9 cellular contexts compared by ENCODE assay signal in the genomic region with DNA sequence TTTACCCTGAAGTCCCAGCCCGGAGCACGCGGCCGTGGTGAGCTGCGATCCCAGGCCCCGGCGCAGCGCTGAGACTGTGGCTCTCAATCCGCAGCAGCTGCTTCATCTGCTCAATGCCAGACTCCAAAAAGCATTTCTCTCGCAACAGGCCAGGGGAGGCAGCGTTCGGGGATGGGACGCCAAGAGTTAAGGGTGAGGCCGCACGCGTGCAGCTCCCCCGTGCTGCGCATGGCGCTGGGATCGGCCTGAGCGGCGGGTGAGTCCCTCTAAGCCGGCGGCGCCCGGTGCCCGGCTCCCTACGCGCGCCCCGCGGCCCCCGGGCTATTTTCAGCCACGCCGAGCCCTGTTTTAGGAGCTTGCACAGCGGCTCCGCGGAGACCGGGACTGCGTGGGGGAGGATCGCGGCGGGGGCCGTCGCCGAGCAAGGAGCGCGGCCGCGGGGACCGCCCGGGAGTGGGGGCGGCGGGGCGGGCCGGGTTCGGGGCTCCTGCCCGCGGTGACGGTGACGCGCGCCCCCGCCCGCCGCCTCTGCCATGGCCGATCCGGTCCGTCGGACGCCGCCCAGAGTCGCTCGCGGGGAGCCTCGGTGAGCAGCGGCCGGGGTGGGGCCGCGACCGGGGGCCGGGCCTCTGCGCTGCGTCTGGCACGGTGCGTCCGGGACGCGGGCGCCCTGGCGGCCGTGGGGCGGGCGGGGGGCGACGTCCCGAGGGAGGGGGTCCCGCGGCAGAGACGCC. TPM values are rescaled to one million over a fixed set of nuclear protein-coding genes. Genes with fewer than 3 reads are reported as not detected.
DNase-seq lines count a peak whose midpoint lies in the region; ATAC-seq and TF ChIP-seq lines count a peak whose summit lies in the region.
"Had no signal": no experiment of that assay in that cellular context is flagged by ENCODE, and none has a peak within 500 bp of the region (broad histone marks: within the 10 kb centered on the region; RNA-seq: fewer than 3 reads in every experiment).

No MANE protein-coding gene starts in this region.

- no peaks in the 10 kb centered on the region for H4K20me1 ChIP-seq in GM23338 (replicated peaks; ENCODE audit: insufficient read depth)

- H3K9me2 ChIP-seq in GM23338 (ENCODE audit: insufficient read depth): no peaks in the 10 kb centered on the region

- H3K27me3 ChIP-seq in GM23338 (ENCODE audit: insufficient read depth) (peaks cover 46% of the 10 kb centered on the region), ascending aorta (peaks cover 16% of the 10 kb centered on the region), iPS-20b (ENCODE audit: insufficient read depth, low read length) (peaks cover 60% of the 10 kb centered on the region), spleen (replicated peaks in 1 of 7) (peaks cover 0 to 95% (median 43%) of the 10 kb centered on the region in 7 donors)

- H3K27me3 Mint-ChIP-seq in GM23338 (ENCODE audit: insufficient read depth, low read depth, poor library complexity): peaks cover 50% of the 10 kb centered on the region

- WGBS in spleen, 5 donors: 0 to 4% (median 2%) methylated on average over 11 to 100 of the region's 100 CpGs

- H3K9me3 ChIP-seq in ascending aorta (no peaks in the 10 kb centered on the region), iPS-20b (ENCODE audit: insufficient read depth, low read depth, low read length) (no peaks in the 10 kb centered on the region), spleen (no peaks in the 10 kb centered on the region)

- H3K4me1 ChIP-seq in GM23338 (ENCODE audit: insufficient read depth) (peaks cover 12% of the 10 kb centered on the region; the same call in 1 of the 2 replicates), ascending aorta (peaks cover 4 to 6% of the 10 kb centered on the region in 2 donors), iPS-20b (ENCODE audit: insufficient read depth, low read length) (no peaks in the 10 kb centered on the region; the same call in 1 of the 2 replicates), spleen (peaks cover 0 to 18% (median 11%) of the 10 kb centered on the region in 6 donors)

- H3K27ac ChIP-seq in GM23338 (ENCODE audit: low read depth): no peak overlapping the region
- no peak overlapping the region for H3K27ac ChIP-seq in ascending aorta
- H3K27ac ChIP-seq in iPS-20b (ENCODE audit: low read length): no peak overlapping the region
- no peak overlapping the region for H3K27ac ChIP-seq in spleen
- H3K27ac ChIP-seq: HL-60 had no signal

- H3K27ac Mint-ChIP-seq in GM23338: no peak overlapping the region

- ATAC-seq in GM23338 (peak; percentile 44), HG02885 (IDR thresholded peaks at IDR 0.05; ENCODE audit: poor library complexity, unreplicated experiment) (no peak), HG02623 (IDR thresholded peaks at IDR 0.05; ENCODE audit: unreplicated experiment) (no peak), HG03045 (IDR thresholded peaks at IDR 0.05; ENCODE audit: unreplicated experiment) (no peak), GM18909 (IDR thresholded peaks at IDR 0.05; ENCODE audit: poor library complexity, unreplicated experiment) (no peak)

- H2AFZ ChIP-seq in GM23338: peak overlapping the region; percentile 93

- peaks cover 8% of the 10 kb centered on the region; the same call in 1 of the 2 replicates for H3F3A ChIP-seq in GM23338 (replicated peaks; ENCODE audit: low read depth)

- DNase-seq in GM23338 (ENCODE audit: low spot score): peak; percentile 69
- DNase-seq in ascending aorta (ENCODE audit: low spot score in 2 of 2): no peak
- DNase-seq in spleen: peak; percentile 70

- H3K9ac ChIP-seq in iPS-20b (ENCODE audit: low read depth, low read length): no peak overlapping the region

- no peaks in the 10 kb centered on the region; the same call in 2 of the 3 replicates for H3K36me3 Mint-ChIP-seq in GM23338 (ENCODE audit: low read depth)

- H3K9me3 Mint-ChIP-seq in GM23338: no peaks in the 10 kb centered on the region

- H3K36me3 ChIP-seq in GM23338 (ENCODE audit: insufficient read depth) (no peaks in the 10 kb centered on the region), ascending aorta (no peaks in the 10 kb centered on the region), iPS-20b (ENCODE audit: insufficient read depth, low read depth, low read length) (no peaks in the 10 kb centered on the region), spleen (no peaks in the 10 kb centered on the region)

- H3K4me3 Mint-ChIP-seq in GM23338: peak overlapping the region; percentile 77

- intact Hi-C loops in ascending aorta (cut with DNase I) (no loop called here), spleen (cut with DNase I; ENCODE audit: low total_unique reads) (no loop called here)

- peak overlapping the region; percentile 87 for H3K4me2 ChIP-seq in GM23338

- H3K4me3 ChIP-seq in GM23338 (peak overlapping the region; percentile 65), ascending aorta (peak overlapping the region; percentile 40 to 61), iPS-20b (ENCODE audit: low read length) (peak overlapping the region; percentile 69), spleen (peak overlapping the region in 7 of 8 donors; percentile 15 to 60 (median 28))

- TF ChIP-seq POLR2A in spleen (IDR thresholded peaks at IDR 0.05): no peak

- peaks cover 34% of the 10 kb centered on the region for H3K4me1 Mint-ChIP-seq in GM23338

- TF ChIP-seq CTCF in GM23338 (conservative IDR thresholded peaks at IDR 0.05; ENCODE audit: low read depth in 2 of 2): no peak
- TF ChIP-seq CTCF in ascending aorta (IDR thresholded peaks at IDR 0.05): no peak
- no peak for TF ChIP-seq CTCF in spleen (IDR thresholded peaks at IDR 0.05 in 8 of 11, conservative IDR thresholded peaks at IDR 0.05 in 3 of 11)

- no peaks in the 10 kb centered on the region for H3K79me2 ChIP-seq in GM23338 (replicated peaks; ENCODE audit: insufficient read depth)

TF ChIP-seq in GM23338, 12 proteins besides CTCF, POLR2A, EP300 and RAD21:
- TF ChIP-seq STAT1 (IDR thresholded peaks at IDR 0.05; ENCODE audit: unreplicated experiment) (no peak), EZH2phosphoT487 (IDR thresholded peaks at IDR 0.05; ENCODE audit: unreplicated experiment) (peak; percentile 34), EZH2 (IDR thresholded peaks at IDR 0.05; ENCODE audit: low read depth, unreplicated experiment) (peak; percentile 41)

RNA-seq across cellular contexts. Expression of a gene that starts 29.4 kb away (rescaled TPM):
- 0.47 and 1.2 TPM in 2 replicates for total RNA-seq in GM23338 (2014; rRNA removed; shearing (Covaris generic))
- 0.70 and 0.87 TPM in 2 replicates for polyA plus RNA-seq in GM23338 (2016; fragmentation: Nextera tagmentation; extraction: Ambion mirVana)
- total RNA-seq in ascending aorta: not detected
- under 1 TPM; 0.13 to 0.92 (median 0.44) TPM for total RNA-seq in spleen
- under 1 TPM; 0.06 to 0.13 (median 0.13) TPM for polyA plus RNA-seq in spleen

RNA-seq across cellular contexts. Expression of a gene that starts 54.6 kb away (rescaled TPM):
- total RNA-seq in GM23338 (2014; rRNA removed; shearing (Covaris generic)): 48.8 and 75.0 TPM in 2 replicates
- 41.1 and 46.3 TPM in 2 replicates for polyA plus RNA-seq in GM23338 (2016; fragmentation: Nextera tagmentation; extraction: Ambion mirVana)
- total RNA-seq in ascending aorta: 18.3 TPM
- 10 to 100 TPM; 13.9 to 42.6 (median 36.9) TPM for total RNA-seq in spleen
- polyA plus RNA-seq in spleen: 1 to 10 TPM; 4.2 to 8.4 (median 6.4) TPM

Comparison
In these comparisons a context has a peak if more than half of its experiments do, and no peak if none do; other contexts are left out.
1. DNase-seq: peak in GM23338 (single experiment) and spleen (single experiment); none in ascending aorta (0 of 2).
2. Peak in every context shown above with its lines, with median percentiles within 50 percentile points of each other: H3K4me3 ChIP-seq.